In the genomic region with DNA sequence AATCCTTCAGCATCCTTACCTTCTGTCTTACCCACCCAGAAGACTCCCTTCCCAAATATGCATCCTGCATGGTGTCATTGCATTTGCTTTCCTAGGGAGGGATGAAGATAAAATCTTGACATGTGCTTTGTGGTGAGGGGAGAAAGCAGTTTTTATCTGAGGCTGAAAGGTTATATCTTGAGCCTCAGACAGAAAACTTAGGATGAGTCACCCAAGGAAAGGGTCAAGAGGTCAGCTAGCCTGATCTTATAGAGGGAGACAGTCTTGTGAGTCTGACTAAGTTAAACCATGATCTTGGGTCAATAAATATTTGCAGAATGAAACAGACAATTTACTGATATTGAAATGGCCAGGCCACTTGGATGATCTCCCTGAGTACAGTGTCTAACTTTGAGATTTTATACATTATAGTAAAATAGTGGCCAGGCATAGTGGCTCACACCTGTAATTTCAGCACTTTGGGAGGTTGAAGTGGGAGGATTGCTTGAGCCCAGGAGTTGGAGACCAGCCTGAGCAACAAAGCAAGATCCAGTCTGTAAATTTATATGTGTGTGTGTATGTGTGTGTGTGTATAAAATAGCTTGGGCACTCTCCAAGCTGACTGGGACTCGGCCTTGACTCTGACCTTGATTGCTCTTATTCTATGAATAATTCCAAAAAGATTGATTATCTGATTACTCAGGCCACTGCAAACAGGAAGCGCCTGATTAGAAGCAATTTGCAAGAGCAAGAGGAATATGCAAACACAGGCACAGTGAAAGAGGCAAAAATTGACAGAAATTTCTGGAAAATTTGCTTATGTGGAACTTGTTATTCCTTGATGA, we compare ENCODE assay signal across 12 cellular contexts. TPM values are rescaled to one million over a fixed set of nuclear protein-coding genes. Genes with fewer than 3 reads are reported as not detected.
A peak's percentile ranks its signal among the peaks of the same experiment; 100 is the strongest.
DNase-seq lines count a peak whose midpoint lies in the region; ATAC-seq, FAIRE-seq and TF ChIP-seq lines count a peak whose summit lies in the region.
"Had no signal": no experiment of that assay in that cellular context is flagged by ENCODE, and none has a peak within 500 bp of the region (broad histone marks: within the 10 kb centered on the region; RNA-seq: fewer than 3 reads in every experiment).

No MANE protein-coding gene starts in this region.

- H3K27me3 Mint-ChIP-seq in astrocyte (ENCODE audit: low read depth, unreplicated experiment), result no peaks in the 10 kb centered on the region
- H3K27me3 Mint-ChIP-seq in immature natural killer cell (ENCODE audit: low read depth in 3 of 3), result peaks cover 0 to 12% (median 3%) of the 10 kb centered on the region in 3 donors

- H3K4me1 Mint-ChIP-seq in astrocyte (ENCODE audit: low read depth, unreplicated experiment), result peaks cover 8% of the 10 kb centered on the region
- H3K4me1 Mint-ChIP-seq in immature natural killer cell, result peaks cover 28 to 35% of the 10 kb centered on the region in 2 donors

- no peak for ATAC-seq in HG03135 (IDR thresholded peaks at IDR 0.05; ENCODE audit: unreplicated experiment)
- ATAC-seq: gastrocnemius medialis had no signal

- peaks cover 15% of the 10 kb centered on the region for H3K9me3 Mint-ChIP-seq in astrocyte (ENCODE audit: unreplicated experiment)
- H3K9me3 Mint-ChIP-seq in immature natural killer cell, result peaks cover 0 to 15% (median 3%) of the 10 kb centered on the region in 6 donors

- H3K36me3 Mint-ChIP-seq in astrocyte (ENCODE audit: low read depth, unreplicated experiment) (no peaks in the 10 kb centered on the region), immature natural killer cell (peaks cover 5 to 10% (median 6%) of the 10 kb centered on the region in 3 donors)

- peaks cover 3% of the 10 kb centered on the region for H3K4me1 ChIP-seq in astrocyte (ENCODE audit: insufficient read depth, low read length)
- H3K4me1 ChIP-seq: gastrocnemius medialis, vagina had no signal

- H3K27ac Mint-ChIP-seq in astrocyte (ENCODE audit: unreplicated experiment) (no peak overlapping the region), immature natural killer cell (no peak overlapping the region)

- no peaks in the 10 kb centered on the region for H3K79me2 ChIP-seq in astrocyte (ENCODE audit: insufficient read depth, low read length)

- H3K27ac ChIP-seq in astrocyte (ENCODE audit: low read depth, low read length), result no peak overlapping the region
- H3K27ac ChIP-seq: gastrocnemius medialis, vagina had no signal

- no peaks in the 10 kb centered on the region for H3K27me3 ChIP-seq in astrocyte (ENCODE audit: insufficient read depth, low read length)
- H3K27me3 ChIP-seq: gastrocnemius medialis, vagina had no signal

- H3K9ac ChIP-seq in astrocyte (ENCODE audit: low read length), result no peak overlapping the region

- H3K4me3 Mint-ChIP-seq in astrocyte (ENCODE audit: unreplicated experiment) (no peak overlapping the region), immature natural killer cell (no peak overlapping the region)

- no peaks in the 10 kb centered on the region for H3K36me3 ChIP-seq in astrocyte (ENCODE audit: insufficient read depth, low read length)
- H3K36me3 ChIP-seq: gastrocnemius medialis, vagina had no signal

- no peak overlapping the region for H2AFZ ChIP-seq in astrocyte (ENCODE audit: low read depth, low read length)

- no peak overlapping the region for H3K4me2 ChIP-seq in astrocyte (ENCODE audit: low read length)

- no peaks in the 10 kb centered on the region for H3K9me3 ChIP-seq in astrocyte (ENCODE audit: insufficient read depth, low read depth, low read length)
- H3K9me3 ChIP-seq: gastrocnemius medialis, vagina had no signal

- H3K4me3 ChIP-seq in astrocyte (ENCODE audit: insufficient read depth, low read depth, low read length), result no peak overlapping the region
- H3K4me3 ChIP-seq: gastrocnemius medialis, vagina had no signal

- DNase-seq in COLO829 (ENCODE audit: low spot score) (peak; percentile 75), LoVo (ENCODE audit: low spot score) (peak; percentile 7), astrocyte (ENCODE audit: low read depth) (peak; percentile 63), mucosa of gallbladder (ENCODE audit: low spot score) (peak; percentile 52), cortex of kidney (lab: John Stamatoyannopoulos, UW) (no peak), immature natural killer cell (no peak)
- DNase-seq in activated CD4-positive, CD25-positive, alpha-beta regulatory T cell treated with anti-CD3 and anti-CD28 coated beads, Interleukin-2, amount 50 U/mL, for 72 hours, result no peak
- DNase-seq: gastrocnemius medialis, NCI-H446 had no signal

- no peak for TF ChIP-seq CTCF in astrocyte (IDR thresholded peaks at IDR 0.05; ENCODE audit: insufficient read depth, low read depth, low read length)

- peak; percentile 29 for FAIRE-seq in astrocyte (lab: Jason Lieb, UNC)

- no peaks in the 10 kb centered on the region for H4K20me1 ChIP-seq in astrocyte (ENCODE audit: insufficient read depth, low read length)

RNA-seq across cellular contexts. Expression of a gene that starts 15.5 kb away (rescaled TPM):
- total RNA-seq in astrocyte (0.16 TPM in 1 of 2 replicates, not detected in the other), mucosa of gallbladder (not detected)
- polyA plus RNA-seq in immature natural killer cell, result not detected
- total RNA-seq: gastrocnemius medialis, lung microvascular endothelial cell, vagina had no signal

Comparison
In these comparisons a context has a peak if more than half of its experiments do, and no peak if none do; other contexts are left out.
1. DNase-seq: peak in COLO829 (single experiment), LoVo (single experiment), astrocyte (single experiment) and mucosa of gallbladder (single experiment); none in activated CD4-positive, CD25-positive, alpha-beta regulatory T cell treated with anti-CD3 and anti-CD28 coated beads, Interleukin-2, amount 50 U/mL, for 72 hours (single experiment), cortex of kidney (single experiment) and immature natural killer cell (0 of 3).